ENCODE assay signal across 10 cellular contexts in the genomic region with DNA sequence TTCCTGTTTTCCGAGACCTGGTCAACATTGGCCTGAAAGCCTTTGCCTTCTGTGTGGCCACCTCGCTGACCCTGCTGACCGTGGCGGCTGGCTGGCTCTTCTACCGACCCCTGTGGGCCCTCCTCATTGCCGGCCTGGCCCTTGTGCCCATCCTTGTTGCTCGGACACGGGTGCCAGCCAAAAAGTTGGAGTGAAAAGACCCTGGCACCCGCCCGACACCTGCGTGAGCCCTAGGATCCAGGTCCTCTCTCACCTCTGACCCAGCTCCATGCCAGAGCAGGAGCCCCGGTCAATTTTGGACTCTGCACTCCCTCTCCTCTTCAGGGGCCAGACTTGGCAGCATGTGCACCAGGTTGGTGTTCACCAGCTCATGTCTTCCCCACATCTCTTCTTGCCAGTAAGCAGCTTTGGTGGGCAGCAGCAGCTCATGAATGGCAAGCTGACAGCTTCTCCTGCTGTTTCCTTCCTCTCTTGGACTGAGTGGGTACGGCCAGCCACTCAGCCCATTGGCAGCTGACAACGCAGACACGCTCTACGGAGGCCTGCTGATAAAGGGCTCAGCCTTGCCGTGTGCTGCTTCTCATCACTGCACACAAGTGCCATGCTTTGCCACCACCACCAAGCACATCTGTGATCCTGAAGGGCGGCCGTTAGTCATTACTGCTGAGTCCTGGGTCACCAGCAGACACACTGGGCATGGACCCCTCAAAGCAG. TPM values are rescaled to one million over a fixed set of nuclear protein-coding genes. Genes with fewer than 3 reads are reported as not detected.
DNase-seq lines count a peak whose midpoint lies in the region; ATAC-seq, FAIRE-seq and TF ChIP-seq lines count a peak whose summit lies in the region.
"Had no signal": no experiment of that assay in that cellular context is flagged by ENCODE, and none has a peak within 500 bp of the region (broad histone marks: within the 10 kb centered on the region; RNA-seq: fewer than 3 reads in every experiment).

No MANE protein-coding gene starts in this region.

- BruUV-seq in A673 (replicated peaks; lab: Mats Ljungman, UMichigan) = no TSS peak

- H3K9me3 ChIP-seq in heart right ventricle (no peaks in the 10 kb centered on the region), gastrocnemius medialis (no peaks in the 10 kb centered on the region), A673 (ENCODE audit: low read depth, low read length, poor library complexity, severe bottlenecking) (no peaks in the 10 kb centered on the region)

- WGBS in heart right ventricle, 2 donors = 73 to 78% methylated on average over 19 of the region's 19 CpGs

- POLR2A ChIA-PET in A673 (lab: Charles Lee; ENCODE audit: low non-redundant PET) = no interaction called here

- H3K27ac ChIP-seq in heart right ventricle = peak overlapping the region in 9 of 10 donors; percentile 21 to 93 (median 80)
- peak overlapping the region in 3 of 4 donors; percentile 78 to 97 (median 83) for H3K27ac ChIP-seq in gastrocnemius medialis
- H3K27ac ChIP-seq in A673 (ENCODE audit: low read depth, low read length, poor library complexity, severe bottlenecking) = no peak overlapping the region

- H3K9me3 Mint-ChIP-seq in activated T-helper 1 cell treated with anti-CD3 and anti-CD28 coated beads, Interleukin-12 subunit alpha, Interleukin-12 subunit beta, Interleukin-2, Interleukin-4 antibody, amounts not matched to agents 30 ng/mL and 10 ng/mL and 1 ng/mL, durations not matched to agents 14 hours and 24 hours and 36 hours = no peaks in the 10 kb centered on the region

- CTCF ChIA-PET in A673 (lab: Charles Lee) = no interaction called here

- H3K4me1 Mint-ChIP-seq in activated T-helper 1 cell treated with anti-CD3 and anti-CD28 coated beads, Interleukin-12 subunit alpha, Interleukin-12 subunit beta, Interleukin-2, Interleukin-4 antibody, amounts not matched to agents 30 ng/mL and 10 ng/mL and 1 ng/mL, durations not matched to agents 14 hours and 24 hours and 36 hours (ENCODE audit: low read depth) = peaks cover 59% of the 10 kb centered on the region

- H3K36me3 Mint-ChIP-seq in activated T-helper 1 cell treated with anti-CD3 and anti-CD28 coated beads, Interleukin-12 subunit alpha, Interleukin-12 subunit beta, Interleukin-2, Interleukin-4 antibody, amounts not matched to agents 30 ng/mL and 10 ng/mL and 1 ng/mL, durations not matched to agents 14 hours and 24 hours and 36 hours (ENCODE audit: low read depth) = peaks cover 44% of the 10 kb centered on the region

- intact Hi-C loops in activated T-helper 1 cell treated with anti-CD3 and anti-CD28 coated beads, Interleukin-12 subunit alpha, Interleukin-12 subunit beta, Interleukin-2, Interleukin-4 antibody, amounts not matched to agents 30 ng/mL and 10 ng/mL and 1 ng/mL, durations not matched to agents 14 hours and 24 hours and 36 hours (cut with micrococcal nuclease) = loop anchor here (2.0 kb wide), 1 partner anchor 805 kb away; a partner anchor contains a TSS
- intact Hi-C loops in heart right ventricle (cut with DNase I) (no loop called here), gastrocnemius medialis (cut with DNase I; ENCODE audit: low total_unique reads) (no loop called here), A673 (cut with micrococcal nuclease; ENCODE audit: unreplicated experiment) (no loop called here)

- DNase-seq in DMS79 treated with DMSO at 0.1 percent for 48 hours (lab: John Stamatoyannopoulos, UW) (peak; percentile 17), heart right ventricle (peak; percentile 51 to 66), gastrocnemius medialis (no peak), GM19239 (ENCODE audit: insufficient read length, low spot score) (no peak), HT-29 (ENCODE audit: low spot score) (no peak), pons (ENCODE audit: low spot score) (no peak), A673 (ENCODE audit: low spot score) (no peak)
- DNase-seq in activated T-helper 1 cell treated with anti-CD3 and anti-CD28 coated beads, Interleukin-12 subunit alpha, Interleukin-12 subunit beta, Interleukin-2, Interleukin-4 antibody, amounts not matched to agents 30 ng/mL and 10 ng/mL and 1 ng/mL, durations not matched to agents 14 hours and 24 hours and 36 hours (ENCODE audit: low spot score) = no peak

- no peak for TF ChIP-seq POLR2A in gastrocnemius medialis (IDR thresholded peaks at IDR 0.05)

- H3K36me3 ChIP-seq in heart right ventricle (peaks cover 0 to 79% (median 27%) of the 10 kb centered on the region in 9 donors), gastrocnemius medialis (peaks cover 0 to 58% of the 10 kb centered on the region in 2 donors), A673 (ENCODE audit: insufficient read depth, low read length, poor library complexity, severe bottlenecking) (peaks cover 19% of the 10 kb centered on the region)

- H3K27me3 Mint-ChIP-seq in activated T-helper 1 cell treated with anti-CD3 and anti-CD28 coated beads, Interleukin-12 subunit alpha, Interleukin-12 subunit beta, Interleukin-2, Interleukin-4 antibody, amounts not matched to agents 30 ng/mL and 10 ng/mL and 1 ng/mL, durations not matched to agents 14 hours and 24 hours and 36 hours (ENCODE audit: insufficient read depth) = no peaks in the 10 kb centered on the region

- in situ Hi-C loops in gastrocnemius medialis (cut with MboI; ENCODE audit: low sequenced_read_pairs in 4 of 4) = loop anchor here in 1 of 4 donors (25.0 kb wide), 1 partner anchor 921 kb away; a partner anchor contains a TSS

- H3K4me1 ChIP-seq in heart right ventricle (peaks cover 14 to 67% (median 47%) of the 10 kb centered on the region in 9 donors), gastrocnemius medialis (peaks cover 38 to 49% of the 10 kb centered on the region in 2 donors), A673 (ENCODE audit: insufficient read depth, low read length, poor library complexity, severe bottlenecking) (peaks cover 19% of the 10 kb centered on the region)

- H3K4me3 ChIP-seq in heart right ventricle (no peak overlapping the region), gastrocnemius medialis (no peak overlapping the region), A673 (ENCODE audit: low read depth, low read length, poor library complexity, severe bottlenecking) (no peak overlapping the region)

- no peaks in the 10 kb centered on the region for H3K27me3 ChIP-seq in heart right ventricle
- H3K27me3 ChIP-seq in gastrocnemius medialis = no peaks in the 10 kb centered on the region
- no peaks in the 10 kb centered on the region for H3K27me3 ChIP-seq in A673 (replicated peaks; ENCODE audit: insufficient read depth, low read depth, low read length, poor library complexity)

- H3K4me3 Mint-ChIP-seq in activated T-helper 1 cell treated with anti-CD3 and anti-CD28 coated beads, Interleukin-12 subunit alpha, Interleukin-12 subunit beta, Interleukin-2, Interleukin-4 antibody, amounts not matched to agents 30 ng/mL and 10 ng/mL and 1 ng/mL, durations not matched to agents 14 hours and 24 hours and 36 hours = no peak overlapping the region

- TF ChIP-seq CTCF in heart right ventricle (IDR thresholded peaks at IDR 0.05) (no peak), gastrocnemius medialis (IDR thresholded peaks at IDR 0.05 in 4 of 5, conservative IDR thresholded peaks at IDR 0.05 in 1 of 5) (no peak), A673 (conservative IDR thresholded peaks at IDR 0.05; ENCODE audit: low read depth, low read length) (no peak)

- no peak for FAIRE-seq in GM19239 (lab: Jason Lieb, UNC)
- FAIRE-seq: endometrium had no signal

- ATAC-seq in heart right ventricle (peak; percentile 22 to 77 (median 58)), gastrocnemius medialis (no peak)
- ATAC-seq: left colon had no signal

- peak overlapping the region; percentile 90 for H3K27ac Mint-ChIP-seq in activated T-helper 1 cell treated with anti-CD3 and anti-CD28 coated beads, Interleukin-12 subunit alpha, Interleukin-12 subunit beta, Interleukin-2, Interleukin-4 antibody, amounts not matched to agents 30 ng/mL and 10 ng/mL and 1 ng/mL, durations not matched to agents 14 hours and 24 hours and 36 hours

RNA-seq across cellular contexts. Expression of a gene that starts 16.9 kb away (rescaled TPM):
- 40.4 and 41.3 TPM in 2 replicates for total RNA-seq in activated T-helper 1 cell treated with anti-CD3 and anti-CD28 coated beads, Interleukin-12 subunit alpha, Interleukin-12 subunit beta, Interleukin-2, Interleukin-4 antibody, amounts not matched to agents 30 ng/mL and 10 ng/mL and 1 ng/mL, durations not matched to agents 14 hours and 24 hours and 36 hours
- total RNA-seq in heart right ventricle (10 to 100 TPM; 23.9 to 47.4 (median 37.2) TPM), gastrocnemius medialis (100 to 1,000 TPM in 1 of 4 donors, 10 to 100 TPM in 3; 68.2 to 128 (median 78.6) TPM), A673 (2021) (50.8 and 55.6 TPM in 2 replicates)
- polyA plus RNA-seq in heart right ventricle = 10 to 100 TPM; 38.0 to 98.0 TPM
- 22.1 and 23.1 TPM in 2 replicates for total RNA-seq in HT-29 (2014; rRNA removed; shearing (Covaris generic))

RNA-seq across cellular contexts. Expression of a gene that starts 17.1 kb away (rescaled TPM):
- 27.8 and 29.4 TPM in 2 replicates for total RNA-seq in activated T-helper 1 cell treated with anti-CD3 and anti-CD28 coated beads, Interleukin-12 subunit alpha, Interleukin-12 subunit beta, Interleukin-2, Interleukin-4 antibody, amounts not matched to agents 30 ng/mL and 10 ng/mL and 1 ng/mL, durations not matched to agents 14 hours and 24 hours and 36 hours
- total RNA-seq in heart right ventricle (10 to 100 TPM; 18.0 to 37.2 (median 28.0) TPM), gastrocnemius medialis (10 to 100 TPM; 16.2 to 49.4 (median 22.8) TPM), A673 (2021) (30.3 and 33.5 TPM in 2 replicates)
- 10 to 100 TPM; 20.1 to 23.8 TPM for polyA plus RNA-seq in heart right ventricle
- total RNA-seq in HT-29 (2014; rRNA removed; shearing (Covaris generic)) = 11.7 and 15.1 TPM in 2 replicates

RNA-seq across cellular contexts. Expression of a gene that starts 36.6 kb away (rescaled TPM):
- 34.1 and 35.9 TPM in 2 replicates for total RNA-seq in activated T-helper 1 cell treated with anti-CD3 and anti-CD28 coated beads, Interleukin-12 subunit alpha, Interleukin-12 subunit beta, Interleukin-2, Interleukin-4 antibody, amounts not matched to agents 30 ng/mL and 10 ng/mL and 1 ng/mL, durations not matched to agents 14 hours and 24 hours and 36 hours
- total RNA-seq in heart right ventricle = 10 to 100 TPM in 5 of 10 donors, 1 to 10 TPM in 5; 8.5 to 15.8 (median 11.3) TPM
- 1 to 10 TPM; 7.3 to 9.7 TPM for polyA plus RNA-seq in heart right ventricle
- 10 to 100 TPM; 22.0 to 30.6 (median 27.0) TPM for total RNA-seq in gastrocnemius medialis
- total RNA-seq in HT-29 (2014; rRNA removed; shearing (Covaris generic)) = 8.6 and 9.3 TPM in 2 replicates
- total RNA-seq in A673 (2021) = 57.2 and 58.2 TPM in 2 replicates

RNA-seq across cellular contexts. Expression of a gene that starts 36.9 kb away (rescaled TPM):
- 15.6 and 15.8 TPM in 2 replicates for total RNA-seq in activated T-helper 1 cell treated with anti-CD3 and anti-CD28 coated beads, Interleukin-12 subunit alpha, Interleukin-12 subunit beta, Interleukin-2, Interleukin-4 antibody, amounts not matched to agents 30 ng/mL and 10 ng/mL and 1 ng/mL, durations not matched to agents 14 hours and 24 hours and 36 hours
- 10 to 100 TPM; 12.4 to 18.0 (median 15.2) TPM for total RNA-seq in heart right ventricle
- polyA plus RNA-seq in heart right ventricle = 10 to 100 TPM in 1 of 2 donors, 1 to 10 TPM in 1; 5.6 to 16.1 TPM
- total RNA-seq in gastrocnemius medialis = 10 to 100 TPM; 11.6 to 16.8 (median 14.2) TPM
- total RNA-seq in HT-29 (2014; rRNA removed; shearing (Covaris generic)) = 7.1 and 7.4 TPM in 2 replicates
- 24.3 and 29.4 TPM in 2 replicates for total RNA-seq in A673 (2021)

Comparison
In these comparisons a context has a peak if more than half of its experiments do, and no peak if none do; other contexts are left out.
1. DNase-seq: peak in DMS79 treated with DMSO at 0.1 percent for 48 hours (single experiment) and heart right ventricle (2 of 2); none in activated T-helper 1 cell treated with anti-CD3 and anti-CD28 coated beads, Interleukin-12 subunit alpha, Interleukin-12 subunit beta, Interleukin-2, Interleukin-4 antibody, amounts not matched to agents 30 ng/mL and 10 ng/mL and 1 ng/mL, durations not matched to agents 14 hours and 24 hours and 36 hours (single experiment), gastrocnemius medialis (0 of 2), GM19239 (single experiment), HT-29 (single experiment), pons (single experiment) and A673 (single experiment).
2. ATAC-seq: peak in heart right ventricle (8 of 8); none in gastrocnemius medialis (0 of 2).